1 cellular context compared by ENCODE assay signal in the genomic region with DNA sequence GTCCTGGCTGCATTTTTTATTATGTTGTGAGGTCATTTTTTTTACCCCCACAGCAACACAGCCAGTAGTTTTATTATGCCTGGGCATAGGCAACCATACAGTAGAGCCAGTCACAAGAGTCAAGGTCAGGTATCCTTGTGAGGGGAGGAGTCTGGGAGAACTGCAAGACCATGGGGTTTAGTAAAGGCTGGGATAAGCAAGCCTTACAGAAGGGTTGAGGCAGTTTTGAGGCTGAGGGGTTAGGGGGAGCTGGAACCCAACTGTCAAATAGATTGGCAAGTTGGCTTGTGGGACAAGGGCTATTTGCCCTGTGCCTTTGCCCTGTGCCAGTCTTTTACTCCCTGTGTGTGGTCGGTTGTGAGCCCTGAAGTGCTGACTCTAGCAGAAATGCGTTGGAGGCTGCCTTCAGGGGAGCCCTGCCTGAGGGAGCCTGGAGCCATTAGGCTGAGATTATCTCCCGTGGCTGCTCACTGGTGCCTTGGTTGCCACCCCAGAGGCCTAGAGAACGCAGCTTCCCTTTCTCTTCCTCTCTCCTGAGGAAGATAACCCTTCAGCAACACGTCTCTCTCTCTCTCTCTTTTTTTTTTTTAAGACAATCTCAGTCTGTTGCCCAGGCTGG.
TF ChIP-seq lines count a peak whose summit lies in the region.

No MANE protein-coding gene starts in this region.

TF ChIP-seq in WTC11, 78 proteins besides CTCF, POLR2A, EP300 and RAD21 (continued from another document):
- TF ChIP-seq, protein P1, sequence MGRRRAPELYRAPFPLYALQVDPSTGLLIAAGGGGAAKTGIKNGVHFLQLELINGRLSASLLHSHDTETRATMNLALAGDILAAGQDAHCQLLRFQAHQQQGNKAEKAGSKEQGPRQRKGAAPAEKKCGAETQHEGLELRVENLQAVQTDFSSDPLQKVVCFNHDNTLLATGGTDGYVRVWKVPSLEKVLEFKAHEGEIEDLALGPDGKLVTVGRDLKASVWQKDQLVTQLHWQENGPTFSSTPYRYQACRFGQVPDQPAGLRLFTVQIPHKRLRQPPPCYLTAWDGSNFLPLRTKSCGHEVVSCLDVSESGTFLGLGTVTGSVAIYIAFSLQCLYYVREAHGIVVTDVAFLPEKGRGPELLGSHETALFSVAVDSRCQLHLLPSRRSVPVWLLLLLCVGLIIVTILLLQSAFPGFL (CRISPR knock-in tag; IDR thresholded peaks at IDR 0.05; ENCODE audit: borderline replicate concordance) = no peak
- TF ChIP-seq MYBL2 (CRISPR knock-in tag; IDR thresholded peaks at IDR 0.05) (no peak), GABPB1 (CRISPR knock-in tag; IDR thresholded peaks at IDR 0.05) (no peak), JUN (CRISPR knock-in tag; IDR thresholded peaks at IDR 0.05) (no peak), TEAD1 (CRISPR knock-in tag; IDR thresholded peaks at IDR 0.05) (no peak), E2F5 (CRISPR knock-in tag; IDR thresholded peaks at IDR 0.05) (no peak), SMAD4 (CRISPR knock-in tag; IDR thresholded peaks at IDR 0.05) (no peak), TP53 (CRISPR knock-in tag; IDR thresholded peaks at IDR 0.05) (no peak), USF1 (CRISPR knock-in tag; IDR thresholded peaks at IDR 0.05) (no peak), EMX1 (CRISPR knock-in tag; IDR thresholded peaks at IDR 0.05) (no peak), OVOL2 (CRISPR knock-in tag; IDR thresholded peaks at IDR 0.05; ENCODE audit: borderline replicate concordance) (no peak), CREB1 (CRISPR knock-in tag; IDR thresholded peaks at IDR 0.05) (no peak), ZNF396 (CRISPR knock-in tag; IDR thresholded peaks at IDR 0.05; ENCODE audit: borderline replicate concordance) (no peak), ZNF232 (CRISPR knock-in tag; IDR thresholded peaks at IDR 0.05) (no peak)
- TF ChIP-seq, protein P2, sequence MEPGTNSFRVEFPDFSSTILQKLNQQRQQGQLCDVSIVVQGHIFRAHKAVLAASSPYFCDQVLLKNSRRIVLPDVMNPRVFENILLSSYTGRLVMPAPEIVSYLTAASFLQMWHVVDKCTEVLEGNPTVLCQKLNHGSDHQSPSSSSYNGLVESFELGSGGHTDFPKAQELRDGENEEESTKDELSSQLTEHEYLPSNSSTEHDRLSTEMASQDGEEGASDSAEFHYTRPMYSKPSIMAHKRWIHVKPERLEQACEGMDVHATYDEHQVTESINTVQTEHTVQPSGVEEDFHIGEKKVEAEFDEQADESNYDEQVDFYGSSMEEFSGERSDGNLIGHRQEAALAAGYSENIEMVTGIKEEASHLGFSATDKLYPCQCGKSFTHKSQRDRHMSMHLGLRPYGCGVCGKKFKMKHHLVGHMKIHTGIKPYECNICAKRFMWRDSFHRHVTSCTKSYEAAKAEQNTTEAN (CRISPR knock-in tag; IDR thresholded peaks at IDR 0.05) = no peak
- TF ChIP-seq, protein P3, sequence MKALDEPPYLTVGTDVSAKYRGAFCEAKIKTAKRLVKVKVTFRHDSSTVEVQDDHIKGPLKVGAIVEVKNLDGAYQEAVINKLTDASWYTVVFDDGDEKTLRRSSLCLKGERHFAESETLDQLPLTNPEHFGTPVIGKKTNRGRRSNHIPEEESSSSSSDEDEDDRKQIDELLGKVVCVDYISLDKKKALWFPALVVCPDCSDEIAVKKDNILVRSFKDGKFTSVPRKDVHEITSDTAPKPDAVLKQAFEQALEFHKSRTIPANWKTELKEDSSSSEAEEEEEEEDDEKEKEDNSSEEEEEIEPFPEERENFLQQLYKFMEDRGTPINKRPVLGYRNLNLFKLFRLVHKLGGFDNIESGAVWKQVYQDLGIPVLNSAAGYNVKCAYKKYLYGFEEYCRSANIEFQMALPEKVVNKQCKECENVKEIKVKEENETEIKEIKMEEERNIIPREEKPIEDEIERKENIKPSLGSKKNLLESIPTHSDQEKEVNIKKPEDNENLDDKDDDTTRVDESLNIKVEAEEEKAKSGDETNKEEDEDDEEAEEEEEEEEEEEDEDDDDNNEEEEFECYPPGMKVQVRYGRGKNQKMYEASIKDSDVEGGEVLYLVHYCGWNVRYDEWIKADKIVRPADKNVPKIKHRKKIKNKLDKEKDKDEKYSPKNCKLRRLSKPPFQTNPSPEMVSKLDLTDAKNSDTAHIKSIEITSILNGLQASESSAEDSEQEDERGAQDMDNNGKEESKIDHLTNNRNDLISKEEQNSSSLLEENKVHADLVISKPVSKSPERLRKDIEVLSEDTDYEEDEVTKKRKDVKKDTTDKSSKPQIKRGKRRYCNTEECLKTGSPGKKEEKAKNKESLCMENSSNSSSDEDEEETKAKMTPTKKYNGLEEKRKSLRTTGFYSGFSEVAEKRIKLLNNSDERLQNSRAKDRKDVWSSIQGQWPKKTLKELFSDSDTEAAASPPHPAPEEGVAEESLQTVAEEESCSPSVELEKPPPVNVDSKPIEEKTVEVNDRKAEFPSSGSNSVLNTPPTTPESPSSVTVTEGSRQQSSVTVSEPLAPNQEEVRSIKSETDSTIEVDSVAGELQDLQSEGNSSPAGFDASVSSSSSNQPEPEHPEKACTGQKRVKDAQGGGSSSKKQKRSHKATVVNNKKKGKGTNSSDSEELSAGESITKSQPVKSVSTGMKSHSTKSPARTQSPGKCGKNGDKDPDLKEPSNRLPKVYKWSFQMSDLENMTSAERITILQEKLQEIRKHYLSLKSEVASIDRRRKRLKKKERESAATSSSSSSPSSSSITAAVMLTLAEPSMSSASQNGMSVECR (CRISPR knock-in tag; IDR thresholded peaks at IDR 0.05; ENCODE audit: borderline replicate concordance) = no peak
- TF ChIP-seq, protein P4, sequence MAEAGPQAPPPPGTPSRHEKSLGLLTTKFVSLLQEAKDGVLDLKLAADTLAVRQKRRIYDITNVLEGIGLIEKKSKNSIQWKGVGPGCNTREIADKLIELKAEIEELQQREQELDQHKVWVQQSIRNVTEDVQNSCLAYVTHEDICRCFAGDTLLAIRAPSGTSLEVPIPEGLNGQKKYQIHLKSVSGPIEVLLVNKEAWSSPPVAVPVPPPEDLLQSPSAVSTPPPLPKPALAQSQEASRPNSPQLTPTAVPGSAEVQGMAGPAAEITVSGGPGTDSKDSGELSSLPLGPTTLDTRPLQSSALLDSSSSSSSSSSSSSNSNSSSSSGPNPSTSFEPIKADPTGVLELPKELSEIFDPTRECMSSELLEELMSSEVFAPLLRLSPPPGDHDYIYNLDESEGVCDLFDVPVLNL (CRISPR knock-in tag; IDR thresholded peaks at IDR 0.05; ENCODE audit: borderline replicate concordance, low read depth) = no peak
